21 cellular contexts compared by ENCODE assay signal in the genomic region with DNA sequence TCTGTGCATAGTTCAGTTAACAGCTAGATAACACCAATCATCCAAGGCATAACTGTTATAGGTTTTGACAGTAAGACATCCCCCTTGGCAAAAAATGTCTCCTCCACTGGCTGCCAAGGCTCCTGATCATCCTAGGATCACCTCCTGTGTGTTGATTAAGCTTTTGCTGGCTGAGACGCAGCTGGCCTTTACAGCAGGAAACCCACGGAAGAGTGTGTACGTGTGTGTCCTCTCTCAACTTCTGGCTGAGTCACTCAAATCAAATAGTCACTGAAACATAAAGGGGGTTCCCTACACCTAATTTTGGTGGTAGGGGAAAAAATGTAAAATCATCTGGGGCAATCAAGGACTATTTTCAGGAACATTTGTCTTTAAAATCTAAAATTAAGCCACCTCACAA.
"Had no signal": no experiment of that assay in that cellular context is flagged by ENCODE, and none has a peak within 500 bp of the region (broad histone marks: within the 10 kb centered on the region; RNA-seq: fewer than 3 reads in every experiment).

No MANE protein-coding gene starts in this region.

- H3K27me3 ChIP-seq: adrenal gland, dorsolateral prefrontal cortex, neutrophil, spleen, thyroid gland had no signal

- H3K9me3 ChIP-seq: adrenal gland, lower lobe of right lung, neutrophil, thyroid gland had no signal

- H3K27ac Mint-ChIP-seq: activated B cell treated with CpG ODN at 0.5 μM for 24 hours; natural killer cell treated with Interleukin-12 subunit alpha and Interleukin-12 subunit beta and Interleukin-15 and Interleukin-18, amount 100 ng/mL, for 72 hours; stimulated activated naive B cell treated with anti-CD40 and anti-IgM and Interleukin-4, amounts not matched to agents 10 μg/mL and 1 μg/mL and 100 μg/mL, for 72 hours had no signal

- H3K9me3 Mint-ChIP-seq: activated B cell treated with CpG ODN at 0.5 μM for 24 hours had no signal

- DNase-seq: activated B cell treated with CpG ODN at 0.5 μM for 24 hours; activated CD4-positive, alpha-beta T cell treated with anti-CD3 and anti-CD28 coated beads for 48 hours; activated CD8-positive, alpha-beta memory T cell treated with anti-CD3 and anti-CD28 coated beads, Interleukin-2, amount 50 U/mL, for 4 hours; activated effector memory CD4-positive, alpha-beta T cell treated with anti-CD3 and anti-CD28 coated beads, Interleukin-2, amount 50 U/mL, for 16 hours; activated naive CD4-positive, alpha-beta T cell treated with anti-CD3 and anti-CD28 coated beads, Interleukin-2, amount 50 U/mL, for 16 hours; activated T-cell treated with anti-CD3 and anti-CD28 coated beads, Interleukin-2, amount 50 U/mL, for 4 hours; adrenal gland; caudate nucleus; dorsolateral prefrontal cortex; islet precursor cell; left colon; lower lobe of right lung; spleen; stimulated activated CD4-positive, alpha-beta T cell treated with anti-CD3 and anti-CD28 coated beads, Interleukin-4, amount 100 ng/mL, for 4 hours; stimulated activated naive B cell treated with anti-CD40 and anti-IgM and Interleukin-4, amounts not matched to agents 10 μg/mL and 1 μg/mL and 100 μg/mL, for 72 hours; SW 1271; T-helper 2 cell; thyroid gland had no signal

- H3K27me3 Mint-ChIP-seq: activated B cell treated with CpG ODN at 0.5 μM for 24 hours; stimulated activated naive B cell treated with anti-CD40 and anti-IgM and Interleukin-4, amounts not matched to agents 10 μg/mL and 1 μg/mL and 100 μg/mL, for 72 hours had no signal

- H3K36me3 ChIP-seq: adrenal gland, lower lobe of right lung, neutrophil, spleen, thyroid gland had no signal

- ATAC-seq: activated T-cell treated with anti-CD3 and anti-CD28 coated beads, Interleukin-2, amount 50 U/mL, for 4 hours; left colon; natural killer cell treated with Interleukin-12 subunit alpha and Interleukin-12 subunit beta and Interleukin-15 and Interleukin-18, amount 100 ng/mL, for 72 hours; stimulated activated naive B cell treated with anti-CD40 and anti-IgM and Interleukin-4, amounts not matched to agents 10 μg/mL and 1 μg/mL and 100 μg/mL, for 72 hours had no signal

- H3K36me3 Mint-ChIP-seq: natural killer cell treated with Interleukin-12 subunit alpha and Interleukin-12 subunit beta and Interleukin-15 and Interleukin-18, amount 100 ng/mL, for 72 hours; stimulated activated naive B cell treated with anti-CD40 and anti-IgM and Interleukin-4, amounts not matched to agents 10 μg/mL and 1 μg/mL and 100 μg/mL, for 72 hours had no signal

- H3K4me1 Mint-ChIP-seq: activated B cell treated with CpG ODN at 0.5 μM for 24 hours had no signal

- H3K4me3 Mint-ChIP-seq: activated B cell treated with CpG ODN at 0.5 μM for 24 hours; activated T-cell treated with anti-CD3 and anti-CD28 coated beads, Interleukin-2, amount 50 U/mL, for 4 hours; natural killer cell treated with Interleukin-12 subunit alpha and Interleukin-12 subunit beta and Interleukin-15 and Interleukin-18, amount 100 ng/mL, for 72 hours; stimulated activated naive B cell treated with anti-CD40 and anti-IgM and Interleukin-4, amounts not matched to agents 10 μg/mL and 1 μg/mL and 100 μg/mL, for 72 hours had no signal

- H3K4me1 ChIP-seq: adrenal gland, parathyroid adenoma, spleen, thyroid gland had no signal

- H3K4me3 ChIP-seq: adrenal gland, dorsolateral prefrontal cortex, lower lobe of right lung, spleen, thyroid gland had no signal

- H3K27ac ChIP-seq: adrenal gland, dorsolateral prefrontal cortex, lower lobe of right lung, neutrophil, parathyroid adenoma, spleen, thyroid gland had no signal
